ENCODE assay signal across 14 cellular contexts in genomic region chr11:46216765-46217089, GRCh38.
"Had no signal": no experiment of that assay in that cellular context is flagged by ENCODE, and none has a peak within 500 bp of the region (broad histone marks: within the 10 kb centered on the region; RNA-seq: fewer than 3 reads in every experiment).

No MANE protein-coding gene starts in this region.

- H3K4me1 Mint-ChIP-seq: activated naive CD8-positive, alpha-beta T cell treated with anti-CD3 and anti-CD28 coated beads, Interleukin-2, amount 50 U/mL, for 24 hours; memory B cell had no signal

- H3K9me3 ChIP-seq: ascending aorta, right lobe of liver had no signal

- H3K9me3 Mint-ChIP-seq: activated naive CD8-positive, alpha-beta T cell treated with anti-CD3 and anti-CD28 coated beads, Interleukin-2, amount 50 U/mL, for 24 hours; memory B cell; stimulated activated naive CD8-positive, alpha-beta T cell treated with anti-CD3 and anti-CD28 coated beads, Interleukin-15, amount 100 ng/mL, for 72 hours; type B pancreatic cell had no signal

- H3K4me3 Mint-ChIP-seq: activated naive CD8-positive, alpha-beta T cell treated with anti-CD3 and anti-CD28 coated beads, Interleukin-2, amount 50 U/mL, for 24 hours; memory B cell; stimulated activated naive CD8-positive, alpha-beta T cell treated with anti-CD3 and anti-CD28 coated beads, Interleukin-15, amount 100 ng/mL, for 72 hours; type B pancreatic cell had no signal

- H3K36me3 Mint-ChIP-seq: memory B cell, type B pancreatic cell had no signal

- H3K4me1 ChIP-seq: ascending aorta, right lobe of liver had no signal

- DNase-seq: activated naive CD4-positive, alpha-beta T cell treated with Interleukin-2 at 50 U/mL for 16 hours; activated naive CD8-positive, alpha-beta T cell treated with anti-CD3 and anti-CD28 coated beads, Interleukin-2, amount 50 U/mL, for 24 hours; activated T-cell treated with anti-CD3 and anti-CD28 coated beads for 4 hours; right lobe of liver; stimulated activated CD4-positive, alpha-beta T cell treated with anti-CD3 and anti-CD28 coated beads, Interleukin-1b, Interleukin-23, amount 100 ng/mL, for 48 hours; stimulated activated naive CD8-positive, alpha-beta T cell treated with anti-CD3 and anti-CD28 coated beads, Interleukin-15, amount 100 ng/mL, for 72 hours; T-helper 1 cell; T1000 had no signal

- H3K27ac ChIP-seq: ascending aorta, right lobe of liver had no signal

- H3K27me3 ChIP-seq: ascending aorta, right lobe of liver had no signal

- ATAC-seq: activated CD4-positive, CD25-positive, alpha-beta regulatory T cell treated with anti-CD3 and anti-CD28 coated beads, Interleukin-2, amount 50 U/mL, for 24 hours; activated naive CD8-positive, alpha-beta T cell treated with anti-CD3 and anti-CD28 coated beads, Interleukin-2, amount 50 U/mL, for 24 hours; stimulated activated naive CD8-positive, alpha-beta T cell treated with anti-CD3 and anti-CD28 coated beads, Interleukin-15, amount 100 ng/mL, for 72 hours had no signal

- H3K27ac Mint-ChIP-seq: activated naive CD8-positive, alpha-beta T cell treated with anti-CD3 and anti-CD28 coated beads, Interleukin-2, amount 50 U/mL, for 24 hours; memory B cell had no signal

- H3K4me3 ChIP-seq: right lobe of liver had no signal

- H3K36me3 ChIP-seq: ascending aorta, right lobe of liver had no signal

- FAIRE-seq: bronchial epithelial cell, islet of Langerhans had no signal
